Comparison of ENCODE assay signal across 8 cellular contexts in genomic region chr10:79446451-79447020, GRCh38. TPM values are rescaled to one million over a fixed set of nuclear protein-coding genes. Genes with fewer than 3 reads are reported as not detected.
DNase-seq lines count a peak whose midpoint lies in the region; ATAC-seq and TF ChIP-seq lines count a peak whose summit lies in the region.

No MANE protein-coding gene starts in this region.

- H3K27ac ChIP-seq in ectodermal cell (ENCODE audit: insufficient read depth, low read depth, low read length, poor library complexity, severe bottlenecking) (peak overlapping the region; percentile 71), upper lobe of right lung (peak overlapping the region; percentile 73)

- H3K4me3 Mint-ChIP-seq in mesothelial cell of epicardium: peak overlapping the region; percentile 71

- 6 to 7% methylated on average over 34 to 35 of the region's 35 CpGs for WGBS in ectodermal cell, 2 experiments

- peaks cover 6% of the 10 kb centered on the region for H3K27me3 Mint-ChIP-seq in mesothelial cell of epicardium (ENCODE audit: low read depth)

- H3K27me3 ChIP-seq in ectodermal cell (ENCODE audit: control insufficient read depth, insufficient read depth, low read length, poor library complexity, severe bottlenecking): peaks cover 20% of the 10 kb centered on the region
- H3K27me3 ChIP-seq in upper lobe of right lung: no peaks in the 10 kb centered on the region

- intact Hi-C loops in upper lobe of right lung (cut with DNase I): no loop called here

- peak overlapping the region; percentile 95 for H3K27ac Mint-ChIP-seq in mesothelial cell of epicardium

- H3K4me1 ChIP-seq in ectodermal cell (ENCODE audit: control insufficient read depth, insufficient read depth, low read length) (peaks cover 22% of the 10 kb centered on the region), upper lobe of right lung (peaks cover 14% of the 10 kb centered on the region)

- TF ChIP-seq CTCF in GM10248 (IDR thresholded peaks at IDR 0.05; ENCODE audit: control extremely low read depth, extremely low read depth, low read depth, missing control alignments) (no peak), mesothelial cell of epicardium (IDR thresholded peaks at IDR 0.05; ENCODE audit: unreplicated experiment) (no peak), upper lobe of right lung (IDR thresholded peaks at IDR 0.05) (no peak)

- H3K9me3 ChIP-seq in ectodermal cell (ENCODE audit: control insufficient read depth, low read length) (no peaks in the 10 kb centered on the region), upper lobe of right lung (no peaks in the 10 kb centered on the region)

- POLR2A ChIA-PET in GM10248 (lab: Yijun Ruan, JAX): no interaction called here

- CTCF ChIA-PET in GM10248 (lab: Yijun Ruan, JAX): interaction anchor here (1.0 to 1.1 kb wide), 3 partner anchors 9 to 31 kb away, joined by 3 read pairs; no protein-coding TSS in a partner anchor

- DNase-seq in GM10248 (ENCODE audit: extremely low spot score): peak; percentile 19
- DNase-seq in T-helper 22 cell (ENCODE audit: low read depth): peak; percentile 26
- peak; percentile 80 to 90 for DNase-seq in mesothelial cell of epicardium (ENCODE audit: low spot score in 2 of 2, unreplicated experiment in 2 of 2)
- peak; percentile 86 for DNase-seq in upper lobe of right lung

- peak overlapping the region; percentile 63 for H3K4me3 ChIP-seq in ectodermal cell (ENCODE audit: insufficient read depth, low read depth, low read length)
- H3K4me3 ChIP-seq in upper lobe of right lung: peak overlapping the region; percentile 86

- peaks cover 39% of the 10 kb centered on the region for H3K4me1 Mint-ChIP-seq in mesothelial cell of epicardium

- ATAC-seq in upper lobe of right lung (no peak), GM21529 (IDR thresholded peaks at IDR 0.05; ENCODE audit: unreplicated experiment) (no peak), GM19351 (IDR thresholded peaks at IDR 0.05; ENCODE audit: unreplicated experiment) (no peak), GM21825 (IDR thresholded peaks at IDR 0.05; ENCODE audit: unreplicated experiment) (no peak)

- H3K36me3 ChIP-seq in ectodermal cell (ENCODE audit: control insufficient read depth, insufficient read depth, low read length): no peaks in the 10 kb centered on the region
- no peaks in the 10 kb centered on the region for H3K36me3 ChIP-seq in upper lobe of right lung

- H3K36me3 Mint-ChIP-seq in mesothelial cell of epicardium: no peaks in the 10 kb centered on the region

- no peaks in the 10 kb centered on the region for H3K9me3 Mint-ChIP-seq in mesothelial cell of epicardium

RNA-seq across cellular contexts. Expression of gene ZCCHC24, which starts 1.1 kb away (rescaled TPM):
- polyA plus RNA-seq in ectodermal cell (2013, experiment 1 of 4): 14.9 TPM
- polyA plus RNA-seq in ectodermal cell (2013, experiment 2 of 4): 14.6 TPM
- polyA plus RNA-seq in ectodermal cell (2013, experiment 3 of 4): 13.6 TPM
- polyA plus RNA-seq in ectodermal cell (2013, experiment 4 of 4): 11.8 TPM
- total RNA-seq in mesothelial cell of epicardium (31.8 to 34.0 TPM (median 33.2 TPM) in 3 replicates), upper lobe of right lung (32.4 TPM)

Comparison
In these comparisons a context has a peak if more than half of its experiments do, and no peak if none do; other contexts are left out.
1. DNase-seq: peak in every context shown above with its lines; median percentile 86 in upper lobe of right lung; 85 in mesothelial cell of epicardium; 26 in T-helper 22 cell; 19 in GM10248.